ENCODE assay signal across 28 cellular contexts in the genomic region with DNA sequence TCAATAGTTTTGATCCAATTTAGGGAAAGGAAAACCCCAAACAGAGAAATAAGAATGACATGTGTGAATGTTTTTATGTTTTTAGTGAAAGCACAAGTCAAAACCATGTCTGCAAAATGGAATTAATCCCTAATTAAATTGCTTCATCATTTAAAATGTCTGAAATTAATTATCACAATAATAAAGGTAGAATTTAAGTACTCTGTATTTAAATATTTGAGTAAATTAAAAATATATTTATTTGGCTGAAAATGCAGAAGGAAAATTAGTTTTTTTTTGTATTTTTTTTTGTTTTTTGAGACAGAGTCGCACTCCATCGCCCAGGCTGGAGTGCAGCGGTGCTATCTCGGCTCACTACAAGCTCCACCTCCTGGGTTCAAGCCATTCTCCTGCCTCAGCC.
"Had no signal": no experiment of that assay in that cellular context is flagged by ENCODE, and none has a peak within 500 bp of the region (broad histone marks: within the 10 kb centered on the region; RNA-seq: fewer than 3 reads in every experiment).

No MANE protein-coding gene starts in this region.

- H3K4me1 ChIP-seq: parathyroid adenoma, psoas muscle, thyroid gland, vagina had no signal

- H3K4me3 ChIP-seq: neural progenitor cell, ovary, psoas muscle, right lobe of liver, sigmoid colon, stomach, thoracic aorta, thyroid gland, tibial nerve, upper lobe of left lung, vagina had no signal

- H3K9ac ChIP-seq: neural progenitor cell, parathyroid adenoma had no signal

- H3K27ac ChIP-seq: neural progenitor cell, ovary, parathyroid adenoma, psoas muscle, right lobe of liver, sigmoid colon, stomach, thoracic aorta, thyroid gland, tibial nerve, upper lobe of left lung, vagina had no signal

- H3K9me3 ChIP-seq: ovary, psoas muscle, right lobe of liver, sigmoid colon, stomach, thoracic aorta, thyroid gland, tibial nerve, upper lobe of left lung, vagina had no signal

- FAIRE-seq: small intestine, urothelium cell line had no signal

- H3K27ac Mint-ChIP-seq: natural killer cell; nephron; neural progenitor cell; progenitor cell of endocrine pancreas; stimulated activated effector memory CD8-positive, alpha-beta T cell treated with anti-CD3 and anti-CD28 coated beads, Interleukin-12 subunit alpha, Interleukin-12 subunit beta, amount 100 ng/mL, for 72 hours; stimulated activated naive B cell treated with anti-CD40 and anti-IgM and Interleukin-4, amounts not matched to agents 10 μg/mL and 1 μg/mL and 100 μg/mL, for 72 hours; stimulated activated naive CD8-positive, alpha-beta T cell treated with anti-CD3 and anti-CD28 coated beads, Interleukin-15, Interleukin-2, amounts not matched to agents 100 ng/mL and 50 ng/mL, for 24 hours had no signal

- H3K4me3 Mint-ChIP-seq: natural killer cell; nephron; neural progenitor cell; stimulated activated effector memory CD8-positive, alpha-beta T cell treated with anti-CD3 and anti-CD28 coated beads, Interleukin-12 subunit alpha, Interleukin-12 subunit beta, amount 100 ng/mL, for 72 hours; stimulated activated naive B cell treated with anti-CD40 and anti-IgM and Interleukin-4, amounts not matched to agents 10 μg/mL and 1 μg/mL and 100 μg/mL, for 72 hours; stimulated activated naive CD8-positive, alpha-beta T cell treated with anti-CD3 and anti-CD28 coated beads, Interleukin-15, Interleukin-2, amounts not matched to agents 100 ng/mL and 50 ng/mL, for 24 hours had no signal

- H3K36me3 Mint-ChIP-seq: natural killer cell; neural progenitor cell; stimulated activated effector memory CD8-positive, alpha-beta T cell treated with anti-CD3 and anti-CD28 coated beads, Interleukin-12 subunit alpha, Interleukin-12 subunit beta, amount 100 ng/mL, for 72 hours had no signal

- H3K9me3 Mint-ChIP-seq: natural killer cell; nephron; neural progenitor cell; stimulated activated effector memory CD8-positive, alpha-beta T cell treated with anti-CD3 and anti-CD28 coated beads, Interleukin-12 subunit alpha, Interleukin-12 subunit beta, amount 100 ng/mL, for 72 hours; stimulated activated naive B cell treated with anti-CD40 and anti-IgM and Interleukin-4, amounts not matched to agents 10 μg/mL and 1 μg/mL and 100 μg/mL, for 72 hours; stimulated activated naive CD8-positive, alpha-beta T cell treated with anti-CD3 and anti-CD28 coated beads, Interleukin-15, Interleukin-2, amounts not matched to agents 100 ng/mL and 50 ng/mL, for 24 hours had no signal

- H3K36me3 ChIP-seq: neural progenitor cell, ovary, right lobe of liver, sigmoid colon, stomach, thoracic aorta, thyroid gland, tibial nerve, upper lobe of left lung, vagina had no signal

- DNase-seq: natural killer cell; occipital lobe; ovary; psoas muscle; right lobe of liver; sigmoid colon; small intestine; stimulated activated CD4-positive, alpha-beta T cell treated with anti-CD3 and anti-CD28 coated beads, Interleukin-15, amount 100 ng/mL, for 24 hours; stimulated activated CD4-positive, alpha-beta T cell treated with anti-CD3 and anti-CD28 coated beads, Interleukin-2, amount 100 ng/mL, for 24 hours; stimulated activated CD4-positive, alpha-beta T cell treated with anti-CD3 and anti-CD28 coated beads, Interleukin-2, amount 100 ng/mL, for 48 hours; stimulated activated CD4-positive, alpha-beta T cell treated with anti-CD3 and anti-CD28 coated beads, Interleukin-4, amount 100 ng/mL, for 24 hours; stimulated activated naive B cell treated with anti-CD40 and anti-IgM and Interleukin-4, amounts not matched to agents 10 μg/mL and 1 μg/mL and 100 μg/mL, for 72 hours; stimulated activated naive CD4-positive, alpha-beta T cell treated with Interleukin-2 at 50 U/mL for 16 hours; stomach; thyroid gland; trophoblast cell; upper lobe of left lung had no signal

- H3K27me3 Mint-ChIP-seq: progenitor cell of endocrine pancreas; stimulated activated naive B cell treated with anti-CD40 and anti-IgM and Interleukin-4, amounts not matched to agents 10 μg/mL and 1 μg/mL and 100 μg/mL, for 72 hours; stimulated activated naive CD8-positive, alpha-beta T cell treated with anti-CD3 and anti-CD28 coated beads, Interleukin-15, Interleukin-2, amounts not matched to agents 100 ng/mL and 50 ng/mL, for 24 hours had no signal

- ATAC-seq: natural killer cell; psoas muscle; right cardiac atrium; right lobe of liver; stimulated activated effector memory CD8-positive, alpha-beta T cell treated with anti-CD3 and anti-CD28 coated beads, Interleukin-12 subunit alpha, Interleukin-12 subunit beta, amount 100 ng/mL, for 72 hours; stimulated activated naive B cell treated with anti-CD40 and anti-IgM and Interleukin-4, amounts not matched to agents 10 μg/mL and 1 μg/mL and 100 μg/mL, for 72 hours had no signal
